Comparison of ENCODE assay signal across 21 cellular contexts in the genomic region with DNA sequence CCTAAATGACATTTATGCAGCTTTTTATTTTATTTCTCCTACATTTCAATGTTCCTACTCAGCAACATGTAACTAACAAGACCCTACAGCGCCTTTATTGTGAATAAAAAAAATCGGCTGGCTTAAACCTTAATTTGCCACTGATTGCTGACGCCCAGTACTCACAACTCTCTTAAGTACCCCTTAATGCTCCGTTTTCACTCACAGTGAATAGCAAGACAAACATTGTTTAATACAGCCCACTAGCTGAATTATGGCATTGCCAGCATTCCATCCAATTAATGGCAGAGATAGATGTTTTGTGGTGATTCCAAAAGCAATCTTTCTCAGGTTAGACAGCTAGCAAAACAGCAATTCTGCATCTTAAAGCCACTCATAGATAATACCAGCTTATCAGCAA.
"Had no signal": no experiment of that assay in that cellular context is flagged by ENCODE, and none has a peak within 500 bp of the region (broad histone marks: within the 10 kb centered on the region; RNA-seq: fewer than 3 reads in every experiment).

No MANE protein-coding gene starts in this region.

- H3K27ac Mint-ChIP-seq: activated CD4-positive, alpha-beta T cell treated with anti-CD3 and anti-CD28 coated beads, Interleukin-2, amount 10 ng/mL, durations not matched to agents 24 days and 14 days; activated CD8-positive, alpha-beta T cell treated with anti-CD3 and anti-CD28 coated beads, Interleukin-2, amount 10 ng/mL, durations not matched to agents 7 days and 5 days; activated naive CD4-positive, alpha-beta T cell treated with anti-CD3 and anti-CD28 coated beads for 36 hours; activated T-cell treated with anti-CD3 and anti-CD28 coated beads, Interleukin-2, amount 50 U/mL, for 24 hours; activated T-helper 2 cell treated with anti-CD3 and anti-CD28 coated beads, Interferon-gamma antibody, Interleukin-2, Interleukin-4, amounts not matched to agents 10 μg/mL and 5 μg/mL and 100 μg/mL, durations not matched to agents 14 hours and 24 hours and 36 hours; endodermal cell; nephron; stimulated activated memory B cell treated with anti-CD40 and anti-IgM and Interleukin-4, amounts not matched to agents 10 μg/mL and 1 μg/mL and 100 μg/mL, for 72 hours had no signal

- H3K27ac ChIP-seq: colonic mucosa, epithelial cell of prostate, foreskin keratinocyte, thoracic aorta had no signal

- ATAC-seq: activated CD8-positive, alpha-beta T cell treated with anti-CD3 and anti-CD28 coated beads, Interleukin-2, amount 10 ng/mL, durations not matched to agents 7 days and 5 days; foreskin keratinocyte; left colon; stimulated activated memory B cell treated with anti-CD40 and anti-IgM and Interleukin-4, amounts not matched to agents 10 μg/mL and 1 μg/mL and 100 μg/mL, for 72 hours had no signal

- H3K27me3 ChIP-seq: colonic mucosa, foreskin keratinocyte, sigmoid colon, upper lobe of left lung had no signal

- H3K36me3 Mint-ChIP-seq: stimulated activated memory B cell treated with anti-CD40 and anti-IgM and Interleukin-4, amounts not matched to agents 10 μg/mL and 1 μg/mL and 100 μg/mL, for 72 hours had no signal

- H3K9me3 ChIP-seq: colonic mucosa, sigmoid colon, thoracic aorta, upper lobe of left lung had no signal

- DNase-seq: activated CD4-positive, alpha-beta T cell treated with anti-CD3 and anti-CD28 coated beads, Interleukin-2, amount 10 ng/mL, durations not matched to agents 24 days and 14 days; activated CD8-positive, alpha-beta T cell treated with anti-CD3 and anti-CD28 coated beads, Interleukin-2, amount 10 ng/mL, durations not matched to agents 7 days and 5 days; activated naive CD4-positive, alpha-beta T cell treated with anti-CD3 and anti-CD28 coated beads for 36 hours; activated T-cell treated with anti-CD3 and anti-CD28 coated beads, Interleukin-2, amount 50 U/mL, for 24 hours; aorta; colonic mucosa; endodermal cell; foreskin keratinocyte; hypothalamus; islet precursor cell; left colon; sigmoid colon; stimulated activated CD4-positive, alpha-beta T cell treated with anti-CD3 and anti-CD28 coated beads, Interleukin-4, amount 100 ng/mL, for 24 hours; upper lobe of left lung had no signal

- H3K36me3 ChIP-seq: colonic mucosa, thoracic aorta, upper lobe of left lung had no signal

- H3K4me3 ChIP-seq: colonic mucosa, lung, sigmoid colon, thoracic aorta had no signal

- H3K9me3 Mint-ChIP-seq: activated CD4-positive, alpha-beta T cell treated with anti-CD3 and anti-CD28 coated beads, Interleukin-2, amount 10 ng/mL, durations not matched to agents 24 days and 14 days; activated naive CD4-positive, alpha-beta T cell treated with anti-CD3 and anti-CD28 coated beads for 36 hours; activated T-helper 2 cell treated with anti-CD3 and anti-CD28 coated beads, Interferon-gamma antibody, Interleukin-2, Interleukin-4, amounts not matched to agents 10 μg/mL and 5 μg/mL and 100 μg/mL, durations not matched to agents 14 hours and 24 hours and 36 hours; endodermal cell; nephron had no signal

- H3K4me1 ChIP-seq: colonic mucosa, foreskin keratinocyte had no signal

- H3K4me3 Mint-ChIP-seq: activated CD4-positive, alpha-beta T cell treated with anti-CD3 and anti-CD28 coated beads, Interleukin-2, amount 10 ng/mL, durations not matched to agents 24 days and 14 days; activated CD8-positive, alpha-beta T cell treated with anti-CD3 and anti-CD28 coated beads, Interleukin-2, amount 10 ng/mL, durations not matched to agents 7 days and 5 days; activated naive CD4-positive, alpha-beta T cell treated with anti-CD3 and anti-CD28 coated beads for 36 hours; activated T-cell treated with anti-CD3 and anti-CD28 coated beads, Interleukin-2, amount 50 U/mL, for 24 hours; central memory CD8-positive, alpha-beta T cell; endodermal cell; nephron; stimulated activated memory B cell treated with anti-CD40 and anti-IgM and Interleukin-4, amounts not matched to agents 10 μg/mL and 1 μg/mL and 100 μg/mL, for 72 hours had no signal

- H3K4me1 Mint-ChIP-seq: activated CD4-positive, alpha-beta T cell treated with anti-CD3 and anti-CD28 coated beads, Interleukin-2, amount 10 ng/mL, durations not matched to agents 24 days and 14 days; central memory CD8-positive, alpha-beta T cell; endodermal cell; nephron; stimulated activated memory B cell treated with anti-CD40 and anti-IgM and Interleukin-4, amounts not matched to agents 10 μg/mL and 1 μg/mL and 100 μg/mL, for 72 hours had no signal
